ENCODE assay signal across 11 cellular contexts in genomic region chr7:127654404-127655392, GRCh38. TPM values are rescaled to one million over a fixed set of nuclear protein-coding genes. Genes with fewer than 3 reads are reported as not detected.
DNase-seq lines count a peak whose midpoint lies in the region; ATAC-seq, FAIRE-seq and TF ChIP-seq lines count a peak whose summit lies in the region.
"Had no signal": no experiment of that assay in that cellular context is flagged by ENCODE, and none has a peak within 500 bp of the region (broad histone marks: within the 10 kb centered on the region; RNA-seq: fewer than 3 reads in every experiment).

No MANE protein-coding gene starts in this region.

- intact Hi-C loops in tibial artery (cut with DNase I; ENCODE audit: low total_unique reads), result loop anchor here (10.0 kb wide), 1 partner anchor 260 kb away; the partner anchor contains the start of gene ZNF800

- H3K36me3 ChIP-seq in MG63 (peaks cover 15% of the 10 kb centered on the region), astrocyte (ENCODE audit: insufficient read depth, low read length) (peaks cover 9% of the 10 kb centered on the region), tibial artery (peaks cover 0 to 2% (median 0%) of the 10 kb centered on the region in 3 donors)

- H3K4me1 Mint-ChIP-seq in astrocyte (ENCODE audit: low read depth, unreplicated experiment), result peaks cover 20% of the 10 kb centered on the region
- H3K4me1 Mint-ChIP-seq in naive thymus-derived CD8-positive, alpha-beta T cell, result peaks cover 32 to 76% (median 68%) of the 10 kb centered on the region in 4 donors

- H3K9me3 Mint-ChIP-seq in astrocyte (ENCODE audit: unreplicated experiment), result peaks cover 1% of the 10 kb centered on the region
- H3K9me3 Mint-ChIP-seq in naive thymus-derived CD8-positive, alpha-beta T cell, result no peaks in the 10 kb centered on the region
- H3K9me3 Mint-ChIP-seq: activated naive CD4-positive, alpha-beta T cell treated with anti-CD3 and anti-CD28 coated beads, Interleukin-2, amount 50 U/mL, for 72 hours had no signal

- no peak for FAIRE-seq in astrocyte (lab: Jason Lieb, UNC)

- H3K4me3 Mint-ChIP-seq in astrocyte (ENCODE audit: unreplicated experiment), result no peak overlapping the region
- H3K4me3 Mint-ChIP-seq in naive thymus-derived CD8-positive, alpha-beta T cell, result peak overlapping the region in 7 of 10 donors; percentile 5 to 98 (median 48)

- no peak for ATAC-seq in naive thymus-derived CD8-positive, alpha-beta T cell
- no peak for ATAC-seq in GM21360 (IDR thresholded peaks at IDR 0.05; ENCODE audit: unreplicated experiment)
- ATAC-seq: activated naive CD4-positive, alpha-beta T cell treated with anti-CD3 and anti-CD28 coated beads, Interleukin-2, amount 50 U/mL, for 72 hours had no signal

- H4K20me1 ChIP-seq in astrocyte (ENCODE audit: insufficient read depth, low read length), result peaks cover 74% of the 10 kb centered on the region

- TF ChIP-seq CTCF in astrocyte (IDR thresholded peaks at IDR 0.05; ENCODE audit: insufficient read depth, low read depth, low read length), result no peak
- TF ChIP-seq CTCF in tibial artery (IDR thresholded peaks at IDR 0.05), result no peak

- peaks cover 78% of the 10 kb centered on the region for H3K79me2 ChIP-seq in astrocyte (ENCODE audit: insufficient read depth, low read length)

- no peak overlapping the region for H2AFZ ChIP-seq in astrocyte (ENCODE audit: low read depth, low read length)

- H3K27me3 ChIP-seq in MG63 (no peaks in the 10 kb centered on the region), astrocyte (ENCODE audit: insufficient read depth, low read length) (no peaks in the 10 kb centered on the region), tibial artery (no peaks in the 10 kb centered on the region)

- H3K4me3 ChIP-seq in MG63 (peak overlapping the region; percentile 87), astrocyte (ENCODE audit: insufficient read depth, low read depth, low read length) (peak overlapping the region; percentile 97), tibial artery (no peak overlapping the region)

- peaks cover 25% of the 10 kb centered on the region for H3K4me1 ChIP-seq in astrocyte (ENCODE audit: insufficient read depth, low read length)
- H3K4me1 ChIP-seq in tibial artery, result peaks cover 7 to 37% (median 24%) of the 10 kb centered on the region in 4 donors

- peak overlapping the region; percentile 95 for H3K4me2 ChIP-seq in astrocyte (ENCODE audit: low read length)

- H3K9me3 ChIP-seq in MG63 (no peaks in the 10 kb centered on the region), astrocyte (ENCODE audit: insufficient read depth, low read depth, low read length) (no peaks in the 10 kb centered on the region), tibial artery (no peaks in the 10 kb centered on the region)

- H3K36me3 Mint-ChIP-seq in astrocyte (ENCODE audit: low read depth, unreplicated experiment), result peaks cover 6% of the 10 kb centered on the region
- peaks cover 0 to 34% (median 12%) of the 10 kb centered on the region in 3 donors for H3K36me3 Mint-ChIP-seq in naive thymus-derived CD8-positive, alpha-beta T cell

- H3K27me3 Mint-ChIP-seq in astrocyte (ENCODE audit: low read depth, unreplicated experiment), result no peaks in the 10 kb centered on the region
- no peaks in the 10 kb centered on the region for H3K27me3 Mint-ChIP-seq in naive thymus-derived CD8-positive, alpha-beta T cell

- peak overlapping the region; percentile 96 for H3K9ac ChIP-seq in astrocyte (ENCODE audit: low read length)

- POLR2A ChIA-PET in naive thymus-derived CD8-positive, alpha-beta T cell (lab: Charles Lee), result interaction anchor here (0.9 kb wide), 1 partner anchor 9 kb away, joined by 3 read pairs; no protein-coding TSS in a partner anchor

- H3K27ac ChIP-seq in astrocyte (ENCODE audit: low read depth, low read length) (no peak overlapping the region), tibial artery (no peak overlapping the region)

- DNase-seq in DMS53 (lab: John Stamatoyannopoulos, UW), result peak; percentile 16
- no peak for DNase-seq in DMS53 treated with DMSO at 0.1 percent for 48 hours (lab: John Stamatoyannopoulos, UW; ENCODE audit: unreplicated experiment)
- peak; percentile 21 for DNase-seq in MG63
- DNase-seq in astrocyte (ENCODE audit: low read depth), result peak; percentile 27
- no peak for DNase-seq in naive thymus-derived CD8-positive, alpha-beta T cell
- DNase-seq in tibial artery, result no peak
- no peak for DNase-seq in NCI-H2029 treated with DMSO at 0.1 percent for 48 hours (lab: John Stamatoyannopoulos, UW)

- peak overlapping the region; percentile 36 for H3K27ac Mint-ChIP-seq in astrocyte (ENCODE audit: unreplicated experiment)
- peak overlapping the region in 4 of 10 donors; percentile 11 to 69 (median 41) for H3K27ac Mint-ChIP-seq in naive thymus-derived CD8-positive, alpha-beta T cell

RNA-seq across cellular contexts. Expression of gene SND1, which starts 2.7 kb away (rescaled TPM):
- 66.2 and 66.4 TPM in 2 replicates for total RNA-seq in MG63 (2014; rRNA removed; shearing (Covaris generic); ENCODE audit: low replicate concordance)
- 267 and 278 TPM in 2 replicates for total RNA-seq in astrocyte
- total RNA-seq in naive thymus-derived CD8-positive, alpha-beta T cell, result 100 to 1,000 TPM in 1 of 2 experiments, 10 to 100 TPM in 1; 99.8 to 105 TPM
- polyA plus RNA-seq in naive thymus-derived CD8-positive, alpha-beta T cell, result 10 to 100 TPM; 80.1 to 86.0 (median 82.5) TPM

RNA-seq across cellular contexts. Expression of gene PAX4, which starts 36.8 kb away (rescaled TPM):
- total RNA-seq in MG63 (2014; rRNA removed; shearing (Covaris generic); ENCODE audit: low replicate concordance), result not detected in 2 replicates
- total RNA-seq in astrocyte, result not detected in 2 replicates
- not detected for total RNA-seq in naive thymus-derived CD8-positive, alpha-beta T cell
- polyA plus RNA-seq in naive thymus-derived CD8-positive, alpha-beta T cell, result not detected
- total RNA-seq: A172; activated naive CD4-positive, alpha-beta T cell treated with anti-CD3 and anti-CD28 coated beads, Interleukin-2, amount 50 U/mL, for 72 hours; lower leg skin had no signal

Comparison
In these comparisons a context has a peak if more than half of its experiments do, and no peak if none do; other contexts are left out.
1. DNase-seq: peak in DMS53 (single experiment), MG63 (single experiment) and astrocyte (single experiment); none in DMS53 treated with DMSO at 0.1 percent for 48 hours (single experiment), naive thymus-derived CD8-positive, alpha-beta T cell (0 of 10), tibial artery (0 of 2) and NCI-H2029 treated with DMSO at 0.1 percent for 48 hours (single experiment).
2. H3K4me3 ChIP-seq: peak in MG63 (single experiment) and astrocyte (single experiment); none in tibial artery (0 of 2).